In genomic region chr11:128496249-128496648, GRCh38 we compare ENCODE assay signal across 9 cellular contexts.
A peak's percentile ranks its signal among the peaks of the same experiment; 100 is the strongest.
DNase-seq lines count a peak whose midpoint lies in the region; ATAC-seq and TF ChIP-seq lines count a peak whose summit lies in the region.
"Had no signal": no experiment of that assay in that cellular context is flagged by ENCODE, and none has a peak within 500 bp of the region (broad histone marks: within the 10 kb centered on the region; RNA-seq: fewer than 3 reads in every experiment).

No MANE protein-coding gene starts in this region.

- no peak for TF ChIP-seq CTCF in transverse colon (IDR thresholded peaks at IDR 0.05)

- intact Hi-C loops in transverse colon (cut with DNase I; ENCODE audit: low total_unique reads): no loop called here

- peak overlapping the region; percentile 68 for H3K4me3 Mint-ChIP-seq in activated T-cell treated with anti-CD3 and anti-CD28 coated beads, Interleukin-2, amount 50 U/mL, for 4 hours
- H3K4me3 Mint-ChIP-seq: CD14-positive monocyte had no signal

- no peaks in the 10 kb centered on the region for H3K9me3 ChIP-seq in adipocyte (ENCODE audit: control insufficient read depth, low read length)
- H3K9me3 ChIP-seq in transverse colon: no peaks in the 10 kb centered on the region

- peaks cover 8% of the 10 kb centered on the region for H3K36me3 ChIP-seq in adipocyte (ENCODE audit: control insufficient read depth, insufficient read depth, low read length, severe bottlenecking)
- no peaks in the 10 kb centered on the region for H3K36me3 ChIP-seq in transverse colon

- H3K27me3 ChIP-seq in adipocyte (replicated peaks; ENCODE audit: control insufficient read depth, insufficient read depth, low read length) (no peaks in the 10 kb centered on the region), transverse colon (no peaks in the 10 kb centered on the region)

- H3K4me1 ChIP-seq in adipocyte (ENCODE audit: control insufficient read depth, insufficient read depth, low read length) (peaks cover 99% of the 10 kb centered on the region), transverse colon (peaks cover 9 to 93% (median 48%) of the 10 kb centered on the region in 4 donors)

- 50 to 55% methylated on average over 2 to 3 of the region's 3 CpGs for WGBS in transverse colon (ENCODE audit: low coverage in 1 of 2), 2 donors

- DNase-seq in activated T-cell treated with anti-CD3 and anti-CD28 coated beads, Interleukin-2, amount 50 U/mL, for 4 hours: no peak
- no peak for DNase-seq in activated T-cell treated with anti-CD3 and anti-CD28 coated beads, Interleukin-2, amount 50 U/mL, for 48 hours
- DNase-seq in adipocyte (ENCODE audit: low read depth) (peak; percentile 6), lung microvascular endothelial cell (ENCODE audit: low read depth in 2 of 2) (peak; percentile 27 to 32), transverse colon (no peak), NCI-H1930 (lab: John Stamatoyannopoulos, UW) (no peak), COR-L47 (lab: John Stamatoyannopoulos, UW) (no peak)

- peak overlapping the region; percentile 71 for H3K4me3 ChIP-seq in adipocyte (ENCODE audit: low read length)
- no peak overlapping the region for H3K4me3 ChIP-seq in transverse colon

- H3K4me1 Mint-ChIP-seq in activated T-cell treated with anti-CD3 and anti-CD28 coated beads, Interleukin-2, amount 50 U/mL, for 4 hours (ENCODE audit: low read depth): peaks cover 96% of the 10 kb centered on the region

- H3K27ac ChIP-seq in transverse colon: peak overlapping the region; percentile 75 to 94 (median 92)

- no peak for TF ChIP-seq POLR2A in transverse colon (IDR thresholded peaks at IDR 0.05)

- in situ Hi-C loops in transverse colon (cut with MboI; ENCODE audit: low pct_ligation_motif_present in 1 of 4, low pct_unique_long_range_greater_than_20kb in 1 of 4, low sequenced_read_pairs in 3 of 4): no loop called here

- H3K9ac ChIP-seq in adipocyte (ENCODE audit: low read length): peak overlapping the region; percentile 73

- no peak for ATAC-seq in activated T-cell treated with anti-CD3 and anti-CD28 coated beads, Interleukin-2, amount 50 U/mL, for 4 hours
- ATAC-seq in HG03039 (IDR thresholded peaks at IDR 0.05; ENCODE audit: unreplicated experiment): no peak

- no peaks in the 10 kb centered on the region for H3K9me3 Mint-ChIP-seq in activated T-cell treated with anti-CD3 and anti-CD28 coated beads, Interleukin-2, amount 50 U/mL, for 4 hours

- peaks cover 37% of the 10 kb centered on the region for H3K36me3 Mint-ChIP-seq in activated T-cell treated with anti-CD3 and anti-CD28 coated beads, Interleukin-2, amount 50 U/mL, for 4 hours (ENCODE audit: insufficient read depth)

- H3K27me3 Mint-ChIP-seq in activated T-cell treated with anti-CD3 and anti-CD28 coated beads, Interleukin-2, amount 50 U/mL, for 4 hours (ENCODE audit: low read depth): no peaks in the 10 kb centered on the region

- no peak for TF ChIP-seq EP300 in transverse colon (IDR thresholded peaks at IDR 0.05; ENCODE audit: low read depth)

Comparison
In these comparisons a context has a peak if more than half of its experiments do, and no peak if none do; other contexts are left out.
1. DNase-seq: peak in adipocyte (single experiment) and lung microvascular endothelial cell (2 of 2); none in activated T-cell treated with anti-CD3 and anti-CD28 coated beads, Interleukin-2, amount 50 U/mL, for 4 hours (single experiment), activated T-cell treated with anti-CD3 and anti-CD28 coated beads, Interleukin-2, amount 50 U/mL, for 48 hours (0 of 2), transverse colon (single experiment), NCI-H1930 (0 of 2) and COR-L47 (single experiment).